9 cellular contexts compared by ENCODE assay signal in genomic region chr1:232704694-232705680, GRCh38.
A peak's percentile ranks its signal among the peaks of the same experiment; 100 is the strongest.
DNase-seq lines count a peak whose midpoint lies in the region; ATAC-seq and TF ChIP-seq lines count a peak whose summit lies in the region.
"Had no signal": no experiment of that assay in that cellular context is flagged by ENCODE, and none has a peak within 500 bp of the region (broad histone marks: within the 10 kb centered on the region; RNA-seq: fewer than 3 reads in every experiment).

No MANE protein-coding gene starts in this region.

- H3K9ac ChIP-seq in IMR-90 (ENCODE audit: low read depth, low read length) (no peak overlapping the region), skeletal muscle satellite cell (ENCODE audit: low read depth, low read length) (no peak overlapping the region)

- ATAC-seq in IMR-90 (ENCODE audit: low read depth) (peak; percentile 89), SK-N-SH treated with all-trans-retinoic acid at 6 μM for 48 hours (peak; percentile 55), heart right ventricle (peak in 6 of 8 donors; percentile 57 to 85 (median 74)), GM19455 (IDR thresholded peaks at IDR 0.05; ENCODE audit: unreplicated experiment) (no peak), GM19452 (IDR thresholded peaks at IDR 0.05; ENCODE audit: unreplicated experiment) (no peak)

- peak overlapping the region; percentile 87 for H2BK20ac ChIP-seq in IMR-90 (ENCODE audit: low read depth, low read length)

- peak overlapping the region; percentile 25 for H2BK5ac ChIP-seq in IMR-90 (ENCODE audit: low read depth, low read length, poor library complexity, severe bottlenecking)

- H3K4me1 ChIP-seq in IMR-90 (ENCODE audit: control insufficient read depth, insufficient read depth, low read length), result peaks cover 18% of the 10 kb centered on the region
- H3K4me1 ChIP-seq in heart right ventricle, result peaks cover 0 to 27% (median 0%) of the 10 kb centered on the region in 9 donors
- H3K4me1 ChIP-seq in skeletal muscle satellite cell (ENCODE audit: control insufficient read depth, insufficient read depth, low read length), result peaks cover 13% of the 10 kb centered on the region

- no peaks in the 10 kb centered on the region for H3K79me1 ChIP-seq in IMR-90 (ENCODE audit: low read depth in 1 of 2, low read length in 2 of 2)

- TF ChIP-seq POLR2A in IMR-90 (IDR thresholded peaks at IDR 0.05; ENCODE audit: low read depth, low read length), result no peak

- no peak overlapping the region for H2AK9ac ChIP-seq in IMR-90 (replicated peaks; ENCODE audit: low read depth, low read length, poor library complexity)

- H3K4me3 ChIP-seq in IMR-90 (ENCODE audit: insufficient read depth, low read depth, low read length), result no peak overlapping the region
- H3K4me3 ChIP-seq in heart right ventricle, result no peak overlapping the region
- H3K4me3 ChIP-seq in skeletal muscle satellite cell (ENCODE audit: low read length), result no peak overlapping the region

- peak overlapping the region; percentile 40; the same call in 1 of the 2 replicates for H4K91ac ChIP-seq in IMR-90 (ENCODE audit: insufficient read depth, low read depth, low read length)

- no CpG with 5 or more reads among the region's 7 CpGs for WGBS in IMR-90 (ENCODE audit: extremely low coverage in 2 of 2, insufficient read length in 1 of 2), 2 experiments
- 73 to 82% methylated on average over 7 of the region's 7 CpGs for WGBS in heart right ventricle, 2 donors

- H2BK120ac ChIP-seq in IMR-90 (ENCODE audit: low read depth, low read length), result peak overlapping the region; percentile 88

- no peaks in the 10 kb centered on the region for H3K27me3 ChIP-seq in IMR-90 (ENCODE audit: control insufficient read depth, insufficient read depth, low read length)
- peaks cover 0 to 5% (median 0%) of the 10 kb centered on the region in 7 donors for H3K27me3 ChIP-seq in heart right ventricle
- H3K27me3 ChIP-seq in skeletal muscle satellite cell (ENCODE audit: control insufficient read depth, insufficient read depth, low read length), result no peaks in the 10 kb centered on the region

- DNase-seq in IMR-90 (peak; percentile 91), heart right ventricle (peak in 1 of 2 donors; percentile 9)
- no peak for DNase-seq in stimulated activated CD8-positive, alpha-beta memory T cell treated with anti-CD3 and anti-CD28 coated beads, Interleukin-4, amount 100 ng/mL, for 48 hours
- DNase-seq: activated B cell treated with CpG ODN at 0.5 μM for 24 hours had no signal

- H3K9me3 ChIP-seq in IMR-90 (ENCODE audit: control insufficient read depth, insufficient read depth, low read length) (no peaks in the 10 kb centered on the region), heart right ventricle (no peaks in the 10 kb centered on the region), skeletal muscle satellite cell (replicated peaks; ENCODE audit: low read length) (no peaks in the 10 kb centered on the region)

- dilution Hi-C loops in IMR-90 (cut with HindIII; ENCODE audit: low sequenced_read_pairs, unreplicated experiment), result no loop called here

- H3K9me1 ChIP-seq in IMR-90 (ENCODE audit: insufficient read depth, low read length), result no peaks in the 10 kb centered on the region; the same call in 1 of the 2 replicates

- POLR2A ChIA-PET in IMR-90 (lab: Charles Lee; ENCODE audit: unreplicated experiment), result no interaction called here

- no peak overlapping the region for H3K56ac ChIP-seq in IMR-90 (ENCODE audit: extremely low read depth, insufficient read depth, low read length)

- peak overlapping the region; percentile 21; the same call in 1 of the 2 replicates for H2AK5ac ChIP-seq in IMR-90 (ENCODE audit: low read depth, low read length)

- H4K5ac ChIP-seq in IMR-90 (ENCODE audit: low read depth, low read length), result peak overlapping the region; percentile 70

- peak overlapping the region; percentile 84 for H3K18ac ChIP-seq in IMR-90 (ENCODE audit: low read depth, low read length)

- in situ Hi-C loops in IMR-90 (cut with MboI; ENCODE audit: low sequenced_read_pairs), result no loop called here

- no peak for TF ChIP-seq CTCF in 22Rv1 (IDR thresholded peaks at IDR 0.05)
- no peak for TF ChIP-seq CTCF in IMR-90 (conservative IDR thresholded peaks at IDR 0.05; ENCODE audit: low read depth, low read length)
- no peak for TF ChIP-seq CTCF in heart right ventricle (IDR thresholded peaks at IDR 0.05)

- H3K27ac ChIP-seq in 22Rv1, result peak overlapping the region; percentile 50
- H3K27ac ChIP-seq in IMR-90 (ENCODE audit: insufficient read depth, low read length), result peak overlapping the region; percentile 78; the same call in 1 of the 2 replicates
- H3K27ac ChIP-seq in heart right ventricle, result peak overlapping the region in 1 of 10 donors; percentile 50

- no peak overlapping the region for H2AFZ ChIP-seq in IMR-90 (replicated peaks; ENCODE audit: low read length, poor library complexity)

- 0 out of 2 replicates have a peak overlapping the region, but pooled peaks have one; percentile 27 for H3K14ac ChIP-seq in IMR-90 (replicated peaks; ENCODE audit: low read depth, low read length)

- peak overlapping the region; percentile 71 for H2BK15ac ChIP-seq in IMR-90 (ENCODE audit: low read depth, low read length)

- peak overlapping the region; percentile 1 to 62; a peak in 1 of 4 replicates for H4K8ac ChIP-seq in IMR-90 (ENCODE audit: low read depth in 2 of 2, low read length in 2 of 2)

- intact Hi-C loops in IMR-90 (cut with micrococcal nuclease), result no loop called here
- intact Hi-C loops in heart right ventricle (cut with DNase I), result no loop called here

- peak overlapping the region; percentile 68 for H3K4ac ChIP-seq in IMR-90 (ENCODE audit: low read depth, low read length)

- TF ChIP-seq RAD21 in IMR-90 (IDR thresholded peaks at IDR 0.05; ENCODE audit: low read length), result no peak

- no peaks in the 10 kb centered on the region for H4K20me1 ChIP-seq in IMR-90 (ENCODE audit: insufficient read depth, low read length)

- no peak overlapping the region for H3K23ac ChIP-seq in IMR-90 (ENCODE audit: low read depth, low read length)

- CTCF ChIA-PET in IMR-90 (lab: Yijun Ruan, JAX), result no interaction called here

- H3K36me3 ChIP-seq in IMR-90 (ENCODE audit: control insufficient read depth, insufficient read depth, low read length) (no peaks in the 10 kb centered on the region), heart right ventricle (no peaks in the 10 kb centered on the region), skeletal muscle satellite cell (ENCODE audit: insufficient read depth, low read length) (no peaks in the 10 kb centered on the region)

- H3K4me2 ChIP-seq in IMR-90 (ENCODE audit: low read depth, low read length), result peak overlapping the region; percentile 61; the same call in 1 of the 2 replicates
- peak overlapping the region; percentile 57 for H3K4me2 ChIP-seq in skeletal muscle satellite cell (ENCODE audit: low read length)

- no TSS peak for BruUV-seq in IMR-90 (replicated peaks; lab: Mats Ljungman, UMichigan)

TF ChIP-seq in IMR-90, 13 proteins besides CTCF, POLR2A, EP300 and RAD21 (continues in another document):
- no peak for TF ChIP-seq RCOR1 (IDR thresholded peaks at IDR 0.05; ENCODE audit: insufficient replicate concordance, low read length)
- TF ChIP-seq BHLHE40 (IDR thresholded peaks at IDR 0.05; ENCODE audit: low read depth, low read length), result peak; percentile 49
- TF ChIP-seq, protein P1, sequence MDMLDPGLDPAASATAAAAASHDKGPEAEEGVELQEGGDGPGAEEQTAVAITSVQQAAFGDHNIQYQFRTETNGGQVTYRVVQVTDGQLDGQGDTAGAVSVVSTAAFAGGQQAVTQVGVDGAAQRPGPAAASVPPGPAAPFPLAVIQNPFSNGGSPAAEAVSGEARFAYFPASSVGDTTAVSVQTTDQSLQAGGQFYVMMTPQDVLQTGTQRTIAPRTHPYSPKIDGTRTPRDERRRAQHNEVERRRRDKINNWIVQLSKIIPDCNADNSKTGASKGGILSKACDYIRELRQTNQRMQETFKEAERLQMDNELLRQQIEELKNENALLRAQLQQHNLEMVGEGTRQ (IDR thresholded peaks at IDR 0.05; ENCODE audit: low read depth, low read length), result no peak
- peak; percentile 40 for TF ChIP-seq MAFK (IDR thresholded peaks at IDR 0.05; ENCODE audit: low read depth, low read length)
- no peak for TF ChIP-seq RFX5 (IDR thresholded peaks at IDR 0.05; ENCODE audit: low read depth, low read length)
- no peak for TF ChIP-seq MXI1 (IDR thresholded peaks at IDR 0.05; ENCODE audit: borderline replicate concordance, low read depth, low read length)
- TF ChIP-seq FOS (IDR thresholded peaks at IDR 0.05; ENCODE audit: low read depth, low read length), result peak; percentile 93

TF ChIP-seq in SK-N-SH treated with all-trans-retinoic acid at 6 μM for 48 hours, 23 proteins besides CTCF, POLR2A, EP300 and RAD21 (continues in another document):
- TF ChIP-seq POU6F1 (CRISPR knock-in tag; IDR thresholded peaks at IDR 0.05; ENCODE audit: borderline replicate concordance, low read depth) (peak; percentile 64; the same call in 1 of the 2 replicates), CREB5 (CRISPR knock-in tag; IDR thresholded peaks at IDR 0.05; ENCODE audit: low read depth) (peak; percentile 47; the same call in 1 of the 2 replicates), ISL1 (CRISPR knock-in tag; IDR thresholded peaks at IDR 0.05) (peak; percentile 94), ZFP30 (CRISPR knock-in tag; IDR thresholded peaks at IDR 0.05) (0 out of 2 replicates have a peak, but pooled peaks have one; percentile 6), GLIS3 (CRISPR knock-in tag; IDR thresholded peaks at IDR 0.05) (0 out of 2 replicates have a peak, but pooled peaks have one; percentile 12)

Comparison
In these comparisons a context has a peak if more than half of its experiments do, and no peak if none do; other contexts are left out.
1. ATAC-seq: peak in IMR-90 (single experiment), SK-N-SH treated with all-trans-retinoic acid at 6 μM for 48 hours (single experiment) and heart right ventricle (6 of 8); none in GM19455 (single experiment) and GM19452 (single experiment).